34 cellular contexts compared by ENCODE assay signal in the genomic region with DNA sequence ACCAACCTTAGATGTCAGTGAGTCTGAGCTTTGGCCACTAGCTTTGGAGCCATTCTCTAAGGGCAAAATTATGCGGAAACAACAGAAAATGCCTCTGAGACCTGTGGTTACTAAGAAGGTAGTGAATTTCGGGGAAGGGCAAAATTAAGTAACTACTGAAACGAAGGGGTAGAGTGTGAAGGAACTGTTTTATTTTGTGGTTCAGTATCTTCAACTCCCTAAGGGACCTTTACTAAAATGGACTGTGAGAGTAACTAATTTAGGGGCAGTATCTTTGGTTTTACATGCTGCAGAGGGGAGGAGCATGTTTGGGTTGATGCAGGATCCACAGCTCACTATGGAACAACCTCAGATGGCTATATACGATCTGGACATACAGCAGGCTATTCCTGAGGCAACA. TPM values are rescaled to one million over a fixed set of nuclear protein-coding genes. Genes with fewer than 3 reads are reported as not detected.
"Had no signal": no experiment of that assay in that cellular context is flagged by ENCODE, and none has a peak within 500 bp of the region (broad histone marks: within the 10 kb centered on the region; RNA-seq: fewer than 3 reads in every experiment).

No MANE protein-coding gene starts in this region.

- H3K4me1 ChIP-seq: adrenal gland, ascending aorta, body of pancreas, breast epithelium, colonic mucosa had no signal

- H3K27ac ChIP-seq: adrenal gland, ascending aorta, body of pancreas, brain microvascular endothelial cell, breast epithelium, cardiac muscle cell, colonic mucosa had no signal

- ATAC-seq: activated naive CD4-positive, alpha-beta T cell treated with anti-CD3 and anti-CD28 coated beads, Interleukin-2, amount 50 U/mL, for 72 hours; activated naive CD8-positive, alpha-beta T cell treated with anti-CD3 and anti-CD28 coated beads, Interleukin-2, amount 50 U/mL, for 24 hours; activated T-cell treated with anti-CD3 and anti-CD28 coated beads, Interleukin-2, amount 50 U/mL, for 4 hours; activated T-cell treated with anti-CD3 and anti-CD28 coated beads, Interleukin-2, amount 50 U/mL, for 72 hours; activated T-helper 17 cell treated with anti-CD3 and anti-CD28 coated beads, Interleukin-2, amount 50 U/mL, for 72 hours; body of pancreas had no signal

- H3K4me3 ChIP-seq: adrenal gland, ascending aorta, body of pancreas, breast epithelium, cardiac muscle cell, colonic mucosa had no signal

- H3K36me3 ChIP-seq: adrenal gland, ascending aorta, brain microvascular endothelial cell, breast epithelium, cardiac muscle cell, colonic mucosa had no signal

- DNase-seq: activated effector memory CD4-positive, alpha-beta T cell treated with anti-CD3 and anti-CD28 coated beads, Interleukin-2, amount 50 U/mL, for 16 hours; activated effector memory CD4-positive, alpha-beta T cell treated with Interleukin-2 at 50 U/mL for 16 hours; activated gamma-delta T cell; activated gamma-delta T cell treated with Interleukin-2 at 50 U/mL for 16 hours; activated naive CD4-positive, alpha-beta T cell; activated naive CD4-positive, alpha-beta T cell treated with anti-CD3 and anti-CD28 coated beads for 36 hours; activated naive CD4-positive, alpha-beta T cell treated with anti-CD3 and anti-CD28 coated beads, Interleukin-2, amount 10 ng/mL, durations not matched to agents 7 days and 5 days; activated naive CD4-positive, alpha-beta T cell treated with anti-CD3 and anti-CD28 coated beads, Interleukin-2, amount 50 U/mL, for 16 hours; activated naive CD4-positive, alpha-beta T cell treated with Interleukin-2 at 50 U/mL for 16 hours; activated naive CD8-positive, alpha-beta T cell treated with anti-CD3 and anti-CD28 coated beads for 36 hours; activated naive CD8-positive, alpha-beta T cell treated with anti-CD3 and anti-CD28 coated beads, Interleukin-2, amount 10 ng/mL, durations not matched to agents 7 days and 5 days; activated naive CD8-positive, alpha-beta T cell treated with anti-CD3 and anti-CD28 coated beads, Interleukin-2, amount 50 U/mL, for 24 hours; activated T-cell treated with anti-CD3 and anti-CD28 coated beads, Interleukin-2, amount 50 U/mL, for 4 hours; activated T-cell treated with anti-CD3 and anti-CD28 coated beads, Interleukin-2, amount 50 U/mL, for 48 hours; activated T-cell treated with anti-CD3 and anti-CD28 coated beads, Interleukin-2, amount 50 U/mL, for 72 hours; adrenal gland; amniotic stem cell; anterior cingulate cortex; aorta; body of pancreas; brain microvascular endothelial cell; caudate nucleus; central memory CD4-positive, alpha-beta T cell; cerebellar nuclear complex; colonic mucosa had no signal

- H3K27me3 ChIP-seq: adrenal gland, ascending aorta, body of pancreas, brain microvascular endothelial cell, breast epithelium, cardiac muscle cell, colonic mucosa had no signal

- H3K9me3 ChIP-seq: adrenal gland, ascending aorta, body of pancreas, breast epithelium, colonic mucosa had no signal

RNA-seq across cellular contexts. Expression of a gene that starts 8.0 kb away (rescaled TPM):
- total RNA-seq: activated naive CD4-positive, alpha-beta T cell treated with anti-CD3 and anti-CD28 coated beads for 36 hours; activated T-cell treated with anti-CD3 and anti-CD28 coated beads, Interleukin-2, amount 50 U/mL, for 72 hours; activated T-helper 1 cell treated with anti-CD3 and anti-CD28 coated beads, Interleukin-12 subunit alpha, Interleukin-12 subunit beta, Interleukin-2, Interleukin-4 antibody, amounts not matched to agents 30 ng/mL and 10 ng/mL and 1 ng/mL, durations not matched to agents 14 hours and 24 hours and 36 hours; activated T-helper 2 cell treated with anti-CD3 and anti-CD28 coated beads, Interferon-gamma antibody, Interleukin-2, Interleukin-4, amounts not matched to agents 10 μg/mL and 5 μg/mL and 100 μg/mL, durations not matched to agents 14 hours and 24 hours and 36 hours; ascending aorta; body of pancreas; bronchial epithelial cell; cardiac muscle cell; cardiac septum had no signal
